8 cellular contexts compared by ENCODE assay signal in genomic region chr1:24823489-24823888, GRCh38.
DNase-seq lines count a peak whose midpoint lies in the region; ATAC-seq and TF ChIP-seq lines count a peak whose summit lies in the region.
"Not testable (repeated sequence)": the region's sequence is repeated elsewhere in the genome, so short reads cannot be mapped to it uniquely, and the experiment has no call there.

No MANE protein-coding gene starts in this region.

- not testable (repeated sequence) for H3K9me2 ChIP-seq in Karpas-422 (replicated peaks; ENCODE audit: insufficient read depth, low read length)

- H3K36me3 ChIP-seq in Karpas-422 (ENCODE audit: insufficient read depth, low read length); adipocyte (ENCODE audit: control insufficient read depth, insufficient read depth, low read length, severe bottlenecking); tibial nerve; urinary bladder (ENCODE audit: insufficient read depth): not testable (repeated sequence)
- peaks cover 18% of the 10 kb centered on the region for H3K36me3 ChIP-seq in lower lobe of right lung

- not testable (repeated sequence) for TF ChIP-seq POLR2A in tibial nerve (IDR thresholded peaks at IDR 0.05)

- peaks cover 84% of the 10 kb centered on the region for H3K79me2 ChIP-seq in Karpas-422 (ENCODE audit: low read length)

- not testable (repeated sequence) for ATAC-seq in lower lobe of right lung

- not testable (repeated sequence) for H3K4me2 ChIP-seq in Karpas-422 (ENCODE audit: low read depth, low read length, poor library complexity, severe bottlenecking)

- H3K9ac ChIP-seq in Karpas-422 (ENCODE audit: low read length): not testable (repeated sequence)
- peak overlapping the region; percentile 8 for H3K9ac ChIP-seq in adipocyte (ENCODE audit: low read length)

- peak overlapping the region in 1 of 2 donors; percentile 16 for H3K4me3 Mint-ChIP-seq in CD14-positive monocyte
- not testable (repeated sequence) for H3K4me3 Mint-ChIP-seq in dendritic cell treated with granulocyte-macrophage colony-stimulating factor and Interleukin-4, amounts not matched to agents 40 ng/mL and 50 ng/mL, for 4 days; osteocyte (ENCODE audit: unreplicated experiment)

- H3K9me3 ChIP-seq in Karpas-422 (ENCODE audit: low read length); adipocyte (ENCODE audit: control insufficient read depth, low read length); lower lobe of right lung; tibial nerve: not testable (repeated sequence)

- not testable (repeated sequence) for DNase-seq in CD14-positive monocyte (ENCODE audit: low spot score); Karpas-422; adipocyte (ENCODE audit: low read depth); osteocyte (ENCODE audit: extremely low spot score, unreplicated experiment); tibial nerve (ENCODE audit: low spot score in 2 of 2)
- DNase-seq in lower lobe of right lung: peak; percentile 77

- not testable (repeated sequence) for TF ChIP-seq EP300 in tibial nerve (IDR thresholded peaks at IDR 0.05)

- intact Hi-C loops in CD14-positive monocyte (cut with micrococcal nuclease): loop anchor here in 1 of 2 donors (10.0 kb wide), 1 partner anchor 69 kb away; no protein-coding TSS in a partner anchor
- intact Hi-C loops in dendritic cell treated with granulocyte-macrophage colony-stimulating factor and Interleukin-4, amounts not matched to agents 40 ng/mL and 50 ng/mL, for 4 days (cut with micrococcal nuclease): loop anchor here (5.0 kb wide), 1 partner anchor 61 kb away; no protein-coding TSS in a partner anchor
- intact Hi-C loops in lower lobe of right lung (cut with DNase I): not testable (repeated sequence)

- H3K27ac ChIP-seq in Karpas-422 (ENCODE audit: low read length): peak overlapping the region; percentile 76; the same call in 1 of the 2 replicates
- H3K27ac ChIP-seq in lower lobe of right lung: peak overlapping the region; percentile 56
- H3K27ac ChIP-seq in tibial nerve: peak overlapping the region in 3 of 4 donors; percentile 46 to 87 (median 79)
- peak overlapping the region; percentile 5 for H3K27ac ChIP-seq in urinary bladder (ENCODE audit: low read depth)

- H3K4me1 Mint-ChIP-seq in CD14-positive monocyte (peaks cover 21% of the 10 kb centered on the region), osteocyte (ENCODE audit: unreplicated experiment) (peaks cover 69% of the 10 kb centered on the region)
- H3K4me1 Mint-ChIP-seq in dendritic cell treated with granulocyte-macrophage colony-stimulating factor and Interleukin-4, amounts not matched to agents 40 ng/mL and 50 ng/mL, for 4 days (ENCODE audit: low read depth): peaks cover 25% of the 10 kb centered on the region

- WGBS in tibial nerve, 2 donors: 89 to 92% methylated on average over 12 of the region's 12 CpGs
- WGBS in urinary bladder: 88% methylated on average over 12 of the region's 12 CpGs

- H3K27ac Mint-ChIP-seq in CD14-positive monocyte (peak overlapping the region in 6 of 7 donors; percentile 19 to 80 (median 58)), osteocyte (ENCODE audit: unreplicated experiment) (peak overlapping the region; percentile 58)
- peak overlapping the region; percentile 80 for H3K27ac Mint-ChIP-seq in dendritic cell treated with granulocyte-macrophage colony-stimulating factor and Interleukin-4, amounts not matched to agents 40 ng/mL and 50 ng/mL, for 4 days

- not testable (repeated sequence) for H3K9me3 Mint-ChIP-seq in CD14-positive monocyte; dendritic cell treated with granulocyte-macrophage colony-stimulating factor and Interleukin-4, amounts not matched to agents 40 ng/mL and 50 ng/mL, for 4 days; osteocyte (ENCODE audit: unreplicated experiment)

- not testable (repeated sequence) for H2AFZ ChIP-seq in Karpas-422 (ENCODE audit: low read length)

- not testable (repeated sequence) for TF ChIP-seq CTCF in CD14-positive monocyte (IDR thresholded peaks at IDR 0.05); lower lobe of right lung (IDR thresholded peaks at IDR 0.05); osteocyte (IDR thresholded peaks at IDR 0.05); tibial nerve (IDR thresholded peaks at IDR 0.05)

- H3K4me1 ChIP-seq in Karpas-422 (ENCODE audit: low read length) (peaks cover 82% of the 10 kb centered on the region), adipocyte (ENCODE audit: control insufficient read depth, insufficient read depth, low read length) (peaks cover 35% of the 10 kb centered on the region), lower lobe of right lung (peaks cover 56% of the 10 kb centered on the region), tibial nerve (peaks cover 0 to 91% (median 47%) of the 10 kb centered on the region in 4 donors)
- not testable (repeated sequence) for H3K4me1 ChIP-seq in urinary bladder (ENCODE audit: insufficient read depth)

- H3K27me3 ChIP-seq in Karpas-422 (ENCODE audit: low read length); adipocyte (replicated peaks; ENCODE audit: control insufficient read depth, insufficient read depth, low read length); lower lobe of right lung (ENCODE audit: low read depth); tibial nerve: not testable (repeated sequence)

- not testable (repeated sequence) for H4K20me1 ChIP-seq in Karpas-422 (ENCODE audit: insufficient read depth, low read depth, low read length)

- H3K4me3 ChIP-seq in Karpas-422 (ENCODE audit: low read length); adipocyte (ENCODE audit: low read length); lower lobe of right lung; tibial nerve; urinary bladder (ENCODE audit: low read depth, low read length): not testable (repeated sequence)

- H3K36me3 Mint-ChIP-seq in CD14-positive monocyte (peaks cover 19 to 23% of the 10 kb centered on the region in 2 donors), osteocyte (ENCODE audit: unreplicated experiment) (peaks cover 14% of the 10 kb centered on the region)
- peaks cover 31% of the 10 kb centered on the region for H3K36me3 Mint-ChIP-seq in dendritic cell treated with granulocyte-macrophage colony-stimulating factor and Interleukin-4, amounts not matched to agents 40 ng/mL and 50 ng/mL, for 4 days (ENCODE audit: low read depth)

- not testable (repeated sequence) for H3K27me3 Mint-ChIP-seq in CD14-positive monocyte (ENCODE audit: low read depth in 3 of 3); dendritic cell treated with granulocyte-macrophage colony-stimulating factor and Interleukin-4, amounts not matched to agents 40 ng/mL and 50 ng/mL, for 4 days; osteocyte (ENCODE audit: unreplicated experiment)

Comparison
In these comparisons a context has a peak if more than half of its experiments do, and no peak if none do; other contexts are left out.
1. H3K27ac ChIP-seq: peak in every context shown above with its lines; median percentile 79 in tibial nerve; 76 in Karpas-422; 56 in lower lobe of right lung; 5 in urinary bladder.